In the genomic region with DNA sequence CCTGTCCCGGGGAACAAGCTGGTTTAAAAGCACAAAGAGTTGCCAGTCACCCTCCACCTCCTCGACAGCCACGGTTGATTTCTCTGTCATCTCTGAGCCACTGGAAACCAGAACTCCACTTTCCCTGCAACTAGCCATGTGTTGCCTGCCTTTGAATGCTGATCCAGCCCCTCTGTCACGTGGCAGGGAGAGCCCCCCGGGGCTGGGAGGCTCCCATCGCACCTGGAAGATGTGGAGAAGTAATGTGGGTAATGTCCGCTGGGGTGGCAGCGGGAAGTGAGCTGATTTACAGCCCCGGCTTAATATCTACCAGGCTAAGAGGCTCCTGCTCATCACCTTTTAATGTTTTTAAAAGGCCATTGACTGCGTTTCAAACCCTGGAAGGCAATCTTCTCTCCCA, we compare ENCODE assay signal across 26 cellular contexts.
"Had no signal": no experiment of that assay in that cellular context is flagged by ENCODE, and none has a peak within 500 bp of the region (broad histone marks: within the 10 kb centered on the region; RNA-seq: fewer than 3 reads in every experiment).

No MANE protein-coding gene starts in this region.

- H3K9me3 ChIP-seq: ascending aorta, body of pancreas had no signal

- H3K4me3 ChIP-seq: ascending aorta, body of pancreas had no signal

- H3K4me1 ChIP-seq: body of pancreas had no signal

- H3K27me3 ChIP-seq: ascending aorta, body of pancreas had no signal

- H3K36me3 ChIP-seq: ascending aorta had no signal

- H3K27ac ChIP-seq: body of pancreas had no signal

- ATAC-seq: activated naive CD4-positive, alpha-beta T cell treated with anti-CD3 and anti-CD28 coated beads, Interleukin-2, amount 50 U/mL, for 72 hours; activated naive CD8-positive, alpha-beta T cell treated with anti-CD3 and anti-CD28 coated beads, Interleukin-2, amount 50 U/mL, for 24 hours; activated T-cell treated with anti-CD3 and anti-CD28 coated beads, Interleukin-2, amount 50 U/mL, for 4 hours; body of pancreas; PC-3; T-cell had no signal

- DNase-seq: activated CD4-positive, alpha-beta memory T cell treated with anti-CD3 and anti-CD28 coated beads for 36 hours; activated CD4-positive, alpha-beta T cell treated with anti-CD3 and anti-CD28 coated beads, Interleukin-2, amount 10 ng/mL, durations not matched to agents 7 days and 5 days; activated CD4-positive, CD25-positive, alpha-beta regulatory T cell; activated CD8-positive, alpha-beta memory T cell treated with anti-CD3 and anti-CD28 coated beads for 24 hours; activated effector memory CD4-positive, alpha-beta T cell treated with anti-CD3 and anti-CD28 coated beads, Interleukin-2, amount 50 U/mL, for 16 hours; activated naive CD4-positive, alpha-beta T cell treated with Interleukin-2 at 50 U/mL for 16 hours; activated naive CD8-positive, alpha-beta T cell treated with anti-CD3 and anti-CD28 coated beads, Interleukin-2, amount 50 U/mL, for 24 hours; activated T-cell treated with anti-CD3 and anti-CD28 coated beads, Interleukin-2, amount 50 U/mL, for 4 hours; amniotic stem cell; body of pancreas; Kasumi-1; KBM-7; NCI-H1105 treated with DMSO at 0.1 percent for 48 hours; NCI-H1436 treated with DMSO at 0.1 percent for 48 hours; NCI-H187; NCI-H2081 treated with DMSO at 0.1 percent for 48 hours; NCI-H345; NCI-H510A; NCI-H69; PC-3; SHP77 treated with DMSO at 0.1 percent for 48 hours; T-cell; T-helper 2 cell; T1000 had no signal
